ENCODE assay signal across 19 cellular contexts in genomic region chr7:51301806-51302205, GRCh38. TPM values are rescaled to one million over a fixed set of nuclear protein-coding genes. Genes with fewer than 3 reads are reported as not detected.
A peak's percentile ranks its signal among the peaks of the same experiment; 100 is the strongest.
DNase-seq lines count a peak whose midpoint lies in the region; ATAC-seq and TF ChIP-seq lines count a peak whose summit lies in the region.
"Had no signal": no experiment of that assay in that cellular context is flagged by ENCODE, and none has a peak within 500 bp of the region (broad histone marks: within the 10 kb centered on the region; RNA-seq: fewer than 3 reads in every experiment).

No MANE protein-coding gene starts in this region.

- H3K4me3 ChIP-seq in endodermal cell (ENCODE audit: low read length): no peak overlapping the region
- no peak overlapping the region for H3K4me3 ChIP-seq in right atrium auricular region
- H3K4me3 ChIP-seq in SK-N-SH (ENCODE audit: low read depth in 2 of 2, low read length in 1 of 2): no peak overlapping the region

- no peaks in the 10 kb centered on the region for H3K9me3 ChIP-seq in endodermal cell (ENCODE audit: control insufficient read depth, low read length)
- H3K9me3 ChIP-seq in right atrium auricular region: no peaks in the 10 kb centered on the region
- H3K9me3 ChIP-seq in SK-N-SH: no peaks in the 10 kb centered on the region

- no peaks in the 10 kb centered on the region for H4K20me1 ChIP-seq in SK-N-SH (ENCODE audit: insufficient read depth)

- CTCF ChIA-PET in WTC11 (lab: Charles Lee): interaction anchor here (1.2 to 1.4 kb wide), 2 partner anchors 20 to 139 kb away, joined by 3 to 4 read pairs; no protein-coding TSS in a partner anchor
- CTCF ChIA-PET in SK-N-SH (lab: Yijun Ruan, JAX): no interaction called here

- no peak for TF ChIP-seq RAD21 in SK-N-SH (IDR thresholded peaks at IDR 0.05; ENCODE audit: low read length)

- DNase-seq in WTC11 (ENCODE audit: low spot score): no peak
- peak; percentile 42 for DNase-seq in endodermal cell
- DNase-seq in right atrium auricular region (ENCODE audit: low spot score): peak; percentile 50
- DNase-seq in substantia nigra (lab: John Stamatoyannopoulos, UW): no peak
- no peak for DNase-seq in SK-N-SH
- DNase-seq in NCI-H2227 (lab: John Stamatoyannopoulos, UW; ENCODE audit: unreplicated experiment): no peak
- DNase-seq in cerebellum (ENCODE audit: low spot score): no peak
- DNase-seq: C1 segment of cervical spinal cord, DMS 273 treated with DMSO at 0.1 percent for 48 hours, GDM1, HCEC 1CT, KBM-7, NCI-H1417 treated with DMSO at 0.1 percent for 48 hours, NCI-H1930, NCI-H446, NCI-H69, SHP77 treated with DMSO at 0.1 percent for 48 hours had no signal

- H3K36me3 ChIP-seq in endodermal cell (ENCODE audit: control insufficient read depth, insufficient read depth, low read length) (no peaks in the 10 kb centered on the region), right atrium auricular region (no peaks in the 10 kb centered on the region), SK-N-SH (replicated peaks in 1 of 2; ENCODE audit: control insufficient read depth in 1 of 2, insufficient read depth in 2 of 2, low read length in 1 of 2) (no peaks in the 10 kb centered on the region)

- no peaks in the 10 kb centered on the region for H3F3A ChIP-seq in SK-N-SH (replicated peaks; ENCODE audit: insufficient read depth)

- no peaks in the 10 kb centered on the region for H3K4me1 ChIP-seq in endodermal cell (ENCODE audit: control insufficient read depth, insufficient read depth, low read length)
- H3K4me1 ChIP-seq in right atrium auricular region: peaks cover 0 to 19% of the 10 kb centered on the region in 2 donors
- no peaks in the 10 kb centered on the region for H3K4me1 ChIP-seq in SK-N-SH (ENCODE audit: control insufficient read depth in 1 of 2, insufficient read depth in 2 of 2, low read depth in 1 of 2, low read length in 1 of 2)

- H3K9ac ChIP-seq in endodermal cell (ENCODE audit: extremely low read depth, low read length, poor library complexity, severe bottlenecking) (no peak overlapping the region), SK-N-SH (no peak overlapping the region)

- H3K4me1 Mint-ChIP-seq in WTC11: peaks cover 40% of the 10 kb centered on the region
- H3K4me1 Mint-ChIP-seq in endodermal cell: peaks cover 21% of the 10 kb centered on the region

- H3K9me2 ChIP-seq in SK-N-SH: no peaks in the 10 kb centered on the region

- no peaks in the 10 kb centered on the region for H3K27me3 Mint-ChIP-seq in WTC11 (ENCODE audit: low read depth)
- H3K27me3 Mint-ChIP-seq in endodermal cell (ENCODE audit: insufficient read depth): peaks cover 53% of the 10 kb centered on the region

- no peak for TF ChIP-seq EP300 in SK-N-SH (IDR thresholded peaks at IDR 0.05; ENCODE audit: borderline replicate concordance in 1 of 2, low read depth in 1 of 2, low read length in 1 of 2)

- H3K79me2 ChIP-seq in SK-N-SH (ENCODE audit: insufficient read depth): no peaks in the 10 kb centered on the region

- ATAC-seq in WTC11 (no peak), HG02885 (IDR thresholded peaks at IDR 0.05; ENCODE audit: poor library complexity, unreplicated experiment) (no peak)

- POLR2A ChIA-PET in WTC11 (lab: Charles Lee): interaction anchor here (0.7 kb wide), 1 partner anchor 574 kb away, joined by 5 read pairs; no protein-coding TSS in a partner anchor
- POLR2A ChIA-PET in SK-N-SH (lab: Yijun Ruan, JAX): no interaction called here

- H2AFZ ChIP-seq in SK-N-SH (ENCODE audit: low read depth): no peak overlapping the region

- H3K27ac ChIP-seq in endodermal cell (ENCODE audit: low read depth, low read length) (no peak overlapping the region), right atrium auricular region (peak overlapping the region; percentile 53 to 65), substantia nigra (ENCODE audit: low read depth, low read length, poor library complexity, severe bottlenecking) (peak overlapping the region; percentile 92), SK-N-SH (ENCODE audit: low read depth in 2 of 2, low read length in 1 of 2) (no peak overlapping the region)

- WGBS in endodermal cell (ENCODE audit: insufficient coverage in 1 of 2, insufficient read length in 1 of 2), 2 experiments: 94 to 100% methylated on average over 2 to 4 of the region's 4 CpGs
- 63% methylated on average over 4 of the region's 4 CpGs for WGBS in SK-N-SH (ENCODE audit: low lambda C conversion rate)

- H3K9me3 Mint-ChIP-seq in WTC11: no peaks in the 10 kb centered on the region
- no peaks in the 10 kb centered on the region for H3K9me3 Mint-ChIP-seq in endodermal cell

- H3K27ac Mint-ChIP-seq in WTC11 (peak overlapping the region; percentile 46), endodermal cell (no peak overlapping the region)

- H3K4me3 Mint-ChIP-seq in WTC11 (no peak overlapping the region), endodermal cell (no peak overlapping the region)

- TF ChIP-seq CTCF in WTC11 (IDR thresholded peaks at IDR 0.05): no peak
- no peak for TF ChIP-seq CTCF in endodermal cell (conservative IDR thresholded peaks at IDR 0.05)
- TF ChIP-seq CTCF in right atrium auricular region (IDR thresholded peaks at IDR 0.05): no peak
- no peak for TF ChIP-seq CTCF in SK-N-SH (IDR thresholded peaks at IDR 0.05)

- H3K4me2 ChIP-seq in SK-N-SH: no peak overlapping the region

- no peaks in the 10 kb centered on the region for H3K27me3 ChIP-seq in endodermal cell (ENCODE audit: control insufficient read depth, insufficient read depth, low read length, poor library complexity, severe bottlenecking)
- H3K27me3 ChIP-seq in right atrium auricular region: no peaks in the 10 kb centered on the region
- no peaks in the 10 kb centered on the region for H3K27me3 ChIP-seq in SK-N-SH (ENCODE audit: insufficient read depth)

- no peaks in the 10 kb centered on the region for H3K36me3 Mint-ChIP-seq in WTC11
- H3K36me3 Mint-ChIP-seq in endodermal cell (ENCODE audit: low read depth): no peaks in the 10 kb centered on the region

TF ChIP-seq in WTC11, 78 proteins besides CTCF, POLR2A, EP300 and RAD21 (continues in another document):
- no peak for TF ChIP-seq ZNF121 (CRISPR knock-in tag; IDR thresholded peaks at IDR 0.05)
- no peak for TF ChIP-seq ZNF396 (CRISPR knock-in tag; IDR thresholded peaks at IDR 0.05; ENCODE audit: borderline replicate concordance)
- TF ChIP-seq RORB (CRISPR knock-in tag; IDR thresholded peaks at IDR 0.05): no peak
- no peak for TF ChIP-seq ZNF263 (CRISPR knock-in tag; IDR thresholded peaks at IDR 0.05; ENCODE audit: low read depth)
- no peak for TF ChIP-seq ESRRA (CRISPR knock-in tag; IDR thresholded peaks at IDR 0.05; ENCODE audit: borderline replicate concordance)
- TF ChIP-seq OVOL2 (CRISPR knock-in tag; IDR thresholded peaks at IDR 0.05; ENCODE audit: borderline replicate concordance): no peak
- TF ChIP-seq MYBL2 (CRISPR knock-in tag; IDR thresholded peaks at IDR 0.05): no peak
- TF ChIP-seq NR3C1 (CRISPR knock-in tag; conservative IDR thresholded peaks at IDR 0.05; ENCODE audit: low read depth): no peak
- no peak for TF ChIP-seq HMGXB4 (CRISPR knock-in tag; IDR thresholded peaks at IDR 0.05)

TF ChIP-seq in SK-N-SH, 30 proteins besides CTCF, POLR2A, EP300 and RAD21:
- TF ChIP-seq REST (IDR thresholded peaks at IDR 0.05; ENCODE audit: low read depth, low read length) (no peak), MXI1 (IDR thresholded peaks at IDR 0.05; ENCODE audit: low read depth, low read length) (no peak), RFX5 (IDR thresholded peaks at IDR 0.05; ENCODE audit: low read length) (no peak), CHD2 (IDR thresholded peaks at IDR 0.05; ENCODE audit: low read length, partially characterized antibody) (no peak), TAF1 (IDR thresholded peaks at IDR 0.05; ENCODE audit: borderline replicate concordance, low read depth, low read length) (no peak), TEAD4 (IDR thresholded peaks at IDR 0.05; ENCODE audit: borderline replicate concordance, insufficient read depth) (no peak), EZH2phosphoT487 (IDR thresholded peaks at IDR 0.05; ENCODE audit: borderline replicate concordance, low read depth) (no peak), SIN3A (IDR thresholded peaks at IDR 0.05; ENCODE audit: borderline replicate concordance, low read depth, low read length) (no peak), POLR2AphosphoS5 (IDR thresholded peaks at IDR 0.05; ENCODE audit: low read depth, low read length) (no peak)

RNA-seq across cellular contexts. Expression of gene COBL, which starts 14.8 kb away (rescaled TPM):
- 36.5 to 49.8 TPM (median 48.1 TPM) in 3 replicates for total RNA-seq in WTC11 (2021)
- total RNA-seq in endodermal cell: 10 to 100 TPM; 27.5 to 28.3 TPM
- 4.2 TPM for polyA plus RNA-seq in endodermal cell (2013, experiment 1 of 2)
- polyA plus RNA-seq in endodermal cell (2013, experiment 2 of 2): 3.6 TPM
- 10 to 100 TPM; 26.3 to 31.4 TPM for total RNA-seq in right atrium auricular region
- polyA plus RNA-seq in SK-N-SH (2012; rRNA removed): under 0.01 TPM in 1 of 2 replicates, not detected in the other
- not detected in 2 replicates for polyA plus RNA-seq in SK-N-SH (2012; cell fraction: cytosol; rRNA removed)
- polyA plus RNA-seq in SK-N-SH (2012; cell fraction: nucleus; rRNA removed): not detected in 2 replicates
- 3.8 TPM for total RNA-seq in cerebellum
- total RNA-seq: A673 had no signal

Comparison
In these comparisons a context has a peak if more than half of its experiments do, and no peak if none do; other contexts are left out.
1. DNase-seq: peak in endodermal cell (single experiment) and right atrium auricular region (single experiment); none in WTC11 (single experiment), substantia nigra (0 of 49), SK-N-SH (single experiment), NCI-H2227 (single experiment) and cerebellum (single experiment).
2. H3K27ac ChIP-seq: peak in right atrium auricular region (2 of 2) and substantia nigra (single experiment); none in endodermal cell (single experiment) and SK-N-SH (0 of 2).